In genomic region chr2:165682546-165682945, GRCh38 we compare ENCODE assay signal across 15 cellular contexts.
A peak's percentile ranks its signal among the peaks of the same experiment; 100 is the strongest.
DNase-seq lines count a peak whose midpoint lies in the region; ATAC-seq and TF ChIP-seq lines count a peak whose summit lies in the region.
"Had no signal": no experiment of that assay in that cellular context is flagged by ENCODE, and none has a peak within 500 bp of the region (broad histone marks: within the 10 kb centered on the region; RNA-seq: fewer than 3 reads in every experiment).

No MANE protein-coding gene starts in this region.

- H3K79me2 ChIP-seq in smooth muscle cell (ENCODE audit: low read depth), result no peaks in the 10 kb centered on the region

- intact Hi-C loops in esophagus muscularis mucosa (cut with DNase I) (loop anchor here (5.0 kb wide), 1 partner anchor 280 kb away; no protein-coding TSS in a partner anchor), tibial artery (cut with DNase I; ENCODE audit: low total_unique reads) (no loop called here)

- H2AFZ ChIP-seq in smooth muscle cell (ENCODE audit: low read depth), result no peak overlapping the region

- H3K9me3 ChIP-seq in esophagus muscularis mucosa, result no peaks in the 10 kb centered on the region
- no peaks in the 10 kb centered on the region for H3K9me3 ChIP-seq in tibial artery
- H3K9me3 ChIP-seq in smooth muscle cell (replicated peaks; ENCODE audit: low read depth), result no peaks in the 10 kb centered on the region
- H3K9me3 ChIP-seq: psoas muscle had no signal

- H3K4me3 ChIP-seq in esophagus muscularis mucosa (no peak overlapping the region), tibial artery (no peak overlapping the region), smooth muscle cell (no peak overlapping the region)
- H3K4me3 ChIP-seq: psoas muscle had no signal

- 33% methylated on average over 1 of the region's 1 CpG for WGBS in esophagus muscularis mucosa
- WGBS in smooth muscle cell (ENCODE audit: low lambda C conversion rate), result 100% methylated on average over 1 of the region's 1 CpG

- TF ChIP-seq CTCF in esophagus muscularis mucosa (IDR thresholded peaks at IDR 0.05) (no peak), tibial artery (IDR thresholded peaks at IDR 0.05) (no peak), smooth muscle cell (IDR thresholded peaks at IDR 0.05; ENCODE audit: borderline replicate concordance, insufficient read depth, poor library complexity, severe bottlenecking) (no peak)

- no peak for DNase-seq in esophagus muscularis mucosa (ENCODE audit: extremely low spot score)
- DNase-seq in myocyte (ENCODE audit: low read depth), result peak; percentile 35
- no peak for DNase-seq in tibial artery
- no peak for DNase-seq in smooth muscle cell (lab: John Stamatoyannopoulos, UW; ENCODE audit: unreplicated experiment)
- no peak for DNase-seq in stimulated activated CD4-positive, alpha-beta T cell treated with anti-CD3 and anti-CD28 coated beads, Interleukin-4, amount 100 ng/mL, for 4 hours
- DNase-seq: activated CD4-positive, alpha-beta T cell treated with anti-CD3 and anti-CD28 coated beads for 36 hours; activated naive CD8-positive, alpha-beta T cell treated with anti-CD3 and anti-CD28 coated beads for 36 hours; effector CD4-positive, alpha-beta T cell; glutamatergic neuron; KBM-7; NCI-H526 treated with DMSO at 0.1 percent for 48 hours; nephron progenitor cell; psoas muscle had no signal

- ATAC-seq in GM19395 (IDR thresholded peaks at IDR 0.05; ENCODE audit: unreplicated experiment), result no peak
- ATAC-seq: activated CD4-positive, alpha-beta T cell treated with anti-CD3 and anti-CD28 coated beads for 36 hours; psoas muscle had no signal

- H3K27me3 ChIP-seq in esophagus muscularis mucosa, result no peaks in the 10 kb centered on the region
- no peaks in the 10 kb centered on the region for H3K27me3 ChIP-seq in tibial artery
- H3K27me3 ChIP-seq in smooth muscle cell (ENCODE audit: low read depth), result no peaks in the 10 kb centered on the region

- no peak overlapping the region for H3K4me2 ChIP-seq in smooth muscle cell

- no peak overlapping the region for H3K9ac ChIP-seq in smooth muscle cell (ENCODE audit: low read depth)

- H3K27ac ChIP-seq in angular gyrus (ENCODE audit: low read depth, low read length) (peak overlapping the region; percentile 80), esophagus muscularis mucosa (replicated peaks in 1 of 4) (peak overlapping the region in 3 of 4 donors; percentile 53 to 64 (median 57)), tibial artery (peak overlapping the region; percentile 64 to 73), smooth muscle cell (ENCODE audit: low read depth) (no peak overlapping the region)
- H3K27ac ChIP-seq: psoas muscle had no signal

- TF ChIP-seq POLR2A in esophagus muscularis mucosa (IDR thresholded peaks at IDR 0.05; ENCODE audit: low read depth), result no peak

- peaks cover 9 to 18% (median 14%) of the 10 kb centered on the region in 4 donors for H3K4me1 ChIP-seq in esophagus muscularis mucosa
- H3K4me1 ChIP-seq in tibial artery, result peaks cover 0 to 45% (median 7%) of the 10 kb centered on the region in 4 donors
- H3K4me1 ChIP-seq in smooth muscle cell (ENCODE audit: low read depth), result peaks cover 11% of the 10 kb centered on the region
- H3K4me1 ChIP-seq: psoas muscle had no signal

- H3F3A ChIP-seq in smooth muscle cell (ENCODE audit: low read depth), result no peaks in the 10 kb centered on the region

- H3K36me3 ChIP-seq in esophagus muscularis mucosa (peaks cover 0 to 20% (median 0%) of the 10 kb centered on the region in 4 donors), tibial artery (no peaks in the 10 kb centered on the region), smooth muscle cell (ENCODE audit: low read depth) (no peaks in the 10 kb centered on the region)

- TF ChIP-seq EP300 in esophagus muscularis mucosa (IDR thresholded peaks at IDR 0.05), result peak; percentile 19

- no peaks in the 10 kb centered on the region for H4K20me1 ChIP-seq in smooth muscle cell (ENCODE audit: low read depth)
